8 cellular contexts compared by ENCODE assay signal in genomic region chr13:20191902-20192469, GRCh38. TPM values are rescaled to one million over a fixed set of nuclear protein-coding genes. Genes with fewer than 3 reads are reported as not detected.
A peak's percentile ranks its signal among the peaks of the same experiment; 100 is the strongest.
DNase-seq lines count a peak whose midpoint lies in the region; ATAC-seq, FAIRE-seq and TF ChIP-seq lines count a peak whose summit lies in the region.

No MANE protein-coding gene starts in this region.

- no peak for TF ChIP-seq POLR2A in A549 (IDR thresholded peaks at IDR 0.05; ENCODE audit: low read length)

- TF ChIP-seq EP300 in A549 (IDR thresholded peaks at IDR 0.05), result no peak

- no peak overlapping the region for H3K27ac Mint-ChIP-seq in activated CD4-positive, alpha-beta memory T cell treated with anti-CD3 and anti-CD28 coated beads, Interleukin-2, amount 10 ng/mL, durations not matched to agents 7 days and 5 days

- no peaks in the 10 kb centered on the region for H3K9me3 Mint-ChIP-seq in activated CD4-positive, alpha-beta memory T cell treated with anti-CD3 and anti-CD28 coated beads, Interleukin-2, amount 10 ng/mL, durations not matched to agents 7 days and 5 days

- TF ChIP-seq CTCF in A549 (IDR thresholded peaks at IDR 0.05) (no peak), left ventricle myocardium inferior (IDR thresholded peaks at IDR 0.05; ENCODE audit: borderline replicate concordance) (no peak)

- FAIRE-seq in A549 (lab: Jason Lieb, UNC), result no peak

- POLR2A ChIA-PET in A549 (lab: Yijun Ruan, JAX) (interaction anchor here (0.6 kb wide), 1 partner anchor 696 kb away, joined by 7 read pairs; no protein-coding TSS in a partner anchor), HEK293T (lab: Yijun Ruan, JAX) (no interaction called here)
- POLR2A ChIA-PET in activated CD4-positive, alpha-beta memory T cell treated with anti-CD3 and anti-CD28 coated beads, Interleukin-2, amount 10 ng/mL, durations not matched to agents 7 days and 5 days (lab: Charles Lee), result interaction anchor here (0.7 kb wide), 1 partner anchor 409 kb away, joined by 3 read pairs; no protein-coding TSS in a partner anchor

- 41% methylated on average over 23 of the region's 36 CpGs for WGBS in A549 (ENCODE audit: missing lambda C conversion rate)

- ATAC-seq in A549 (peak; percentile 24 to 65; a peak in 3 of 6 replicates), GM19395 (IDR thresholded peaks at IDR 0.05; ENCODE audit: unreplicated experiment) (no peak)

- H3K4me3 ChIP-seq in A549 (peak overlapping the region; percentile 76), left ventricle myocardium inferior (peak overlapping the region; percentile 75), rectal smooth muscle tissue (ENCODE audit: low read length) (peak overlapping the region; percentile 16)

- CTCF ChIA-PET in A549 (lab: Yijun Ruan, JAX), result interaction anchor here (0.8 to 3.5 kb wide), 4 partner anchors 10 to 303 kb away, joined by 3 to 16 read pairs (median 4); no protein-coding TSS in a partner anchor
- CTCF ChIA-PET in HEK293T (lab: Yijun Ruan, JAX), result interaction anchor here (1.2 kb wide), 1 partner anchor 297 kb away, joined by 3 read pairs; no protein-coding TSS in a partner anchor
- CTCF ChIA-PET in activated CD4-positive, alpha-beta memory T cell treated with anti-CD3 and anti-CD28 coated beads, Interleukin-2, amount 10 ng/mL, durations not matched to agents 7 days and 5 days (lab: Charles Lee), result interaction anchor here (0.6 to 1.0 kb wide), 3 partner anchors 209 to 984 kb away, joined by 3 read pairs; no protein-coding TSS in a partner anchor

- H3K36me3 Mint-ChIP-seq in activated CD4-positive, alpha-beta memory T cell treated with anti-CD3 and anti-CD28 coated beads, Interleukin-2, amount 10 ng/mL, durations not matched to agents 7 days and 5 days (ENCODE audit: low read depth), result no peaks in the 10 kb centered on the region

- H3K4me1 ChIP-seq in A549, result peaks cover 7% of the 10 kb centered on the region; the same call in 1 of the 3 replicates
- H3K4me1 ChIP-seq in left ventricle myocardium inferior, result peaks cover 29% of the 10 kb centered on the region
- H3K4me1 ChIP-seq in rectal smooth muscle tissue (ENCODE audit: control insufficient read depth, insufficient read depth, low read length), result no peaks in the 10 kb centered on the region

- intact Hi-C loops in left ventricle myocardium inferior (cut with micrococcal nuclease), result no loop called here

- H3K27me3 ChIP-seq in left ventricle myocardium inferior (ENCODE audit: low read depth), result peaks cover 70% of the 10 kb centered on the region
- peaks cover 14% of the 10 kb centered on the region for H3K27me3 ChIP-seq in rectal smooth muscle tissue (ENCODE audit: control insufficient read depth, insufficient read depth, low read length)

- DNase-seq in A549 (ENCODE audit: low read depth in 1 of 2, low spot score in 1 of 2), result peak in 1 of 2 experiments; percentile 16
- DNase-seq in HEK293T (ENCODE audit: extremely low spot score), result peak; percentile 10
- no peak for DNase-seq in activated CD4-positive, alpha-beta memory T cell treated with anti-CD3 and anti-CD28 coated beads, Interleukin-2, amount 10 ng/mL, durations not matched to agents 7 days and 5 days
- no peak for DNase-seq in left ventricle myocardium inferior
- no peak for DNase-seq in NCI-H446 (lab: John Stamatoyannopoulos, UW)
- no peak for DNase-seq in SKM-1 (lab: John Stamatoyannopoulos, UW; ENCODE audit: unreplicated experiment)

- H3K9me3 ChIP-seq in A549 (no peaks in the 10 kb centered on the region), left ventricle myocardium inferior (replicated peaks) (no peaks in the 10 kb centered on the region)

- H3K4me1 Mint-ChIP-seq in activated CD4-positive, alpha-beta memory T cell treated with anti-CD3 and anti-CD28 coated beads, Interleukin-2, amount 10 ng/mL, durations not matched to agents 7 days and 5 days, result peaks cover 28% of the 10 kb centered on the region

- H3K36me3 ChIP-seq in left ventricle myocardium inferior (no peaks in the 10 kb centered on the region), rectal smooth muscle tissue (ENCODE audit: control insufficient read depth, insufficient read depth, low read length) (no peaks in the 10 kb centered on the region)

- H3K9ac ChIP-seq in rectal smooth muscle tissue (ENCODE audit: low read length), result no peak overlapping the region

- peaks cover 59% of the 10 kb centered on the region for H3K27me3 Mint-ChIP-seq in activated CD4-positive, alpha-beta memory T cell treated with anti-CD3 and anti-CD28 coated beads, Interleukin-2, amount 10 ng/mL, durations not matched to agents 7 days and 5 days

- H3K27ac ChIP-seq in A549 (peak overlapping the region; percentile 53 to 80; a peak in 5 of 6 replicates), left ventricle myocardium inferior (replicated peaks) (no peak overlapping the region), rectal smooth muscle tissue (ENCODE audit: low read depth, low read length) (no peak overlapping the region)

- TF ChIP-seq RAD21 in A549 (conservative IDR thresholded peaks at IDR 0.05 in 1 of 2, IDR thresholded peaks at IDR 0.05 in 1 of 2), result no peak

- H3K4me3 Mint-ChIP-seq in activated CD4-positive, alpha-beta memory T cell treated with anti-CD3 and anti-CD28 coated beads, Interleukin-2, amount 10 ng/mL, durations not matched to agents 7 days and 5 days, result peak overlapping the region; percentile 63

- peak overlapping the region; percentile 100 for H3K4me2 ChIP-seq in A549

TF ChIP-seq in A549, 52 proteins besides CTCF, POLR2A, EP300 and RAD21 (continues in another document):
- TF ChIP-seq SREBF2 (IDR thresholded peaks at IDR 0.05), result no peak
- TF ChIP-seq JUNB (IDR thresholded peaks at IDR 0.05), result no peak
- no peak for TF ChIP-seq HMGXB4 (CRISPR knock-in tag; IDR thresholded peaks at IDR 0.05; ENCODE audit: borderline replicate concordance)
- TF ChIP-seq BHLHE40 (IDR thresholded peaks at IDR 0.05; ENCODE audit: low read depth, low read length), result no peak

TF ChIP-seq in HEK293T, 16 proteins besides CTCF, POLR2A, EP300 and RAD21:
- TF ChIP-seq FOXM1 (IDR thresholded peaks at IDR 0.05; ENCODE audit: borderline replicate concordance) (no peak), BHLHE40 (IDR thresholded peaks at IDR 0.05; ENCODE audit: borderline replicate concordance) (no peak), FOXA1 (IDR thresholded peaks at IDR 0.05) (no peak), HDGF (IDR thresholded peaks at IDR 0.05; ENCODE audit: borderline replicate concordance) (no peak), CTBP1 (IDR thresholded peaks at IDR 0.05; ENCODE audit: borderline replicate concordance) (no peak), L3MBTL2 (conservative IDR thresholded peaks at IDR 0.05) (no peak), SP1 (IDR thresholded peaks at IDR 0.05) (no peak), ARNT (IDR thresholded peaks at IDR 0.05) (no peak), LEF1 (IDR thresholded peaks at IDR 0.05; ENCODE audit: borderline replicate concordance) (no peak)

RNA-seq across cellular contexts. Expression of gene GJB2, which starts 0.8 kb away (rescaled TPM):
- polyA plus RNA-seq in A549 (2011; rRNA removed) (0.66 and 0.77 TPM in 2 replicates), A549 (2017; fragmentation: RNase III; extraction: RNeasy Plus Mini Kit Qiagen cat#74134 plus additional on column Dnase treatment) (0.26 to 0.40 TPM (median 0.33 TPM) in 3 replicates)
- polyA plus RNA-seq in A549 (2012; cell fraction: cytosol; rRNA removed), result 0.29 and 0.35 TPM in 2 replicates
- 0.24 and 0.25 TPM in 2 replicates for polyA plus RNA-seq in A549 (2012; cell fraction: nucleus; rRNA removed)
- 0.39 and 0.50 TPM in 2 replicates for polyA minus RNA-seq in A549 (2011; rRNA and poly(A)+ RNA removed)
- total RNA-seq in activated CD4-positive, alpha-beta memory T cell treated with anti-CD3 and anti-CD28 coated beads, Interleukin-2, amount 10 ng/mL, durations not matched to agents 7 days and 5 days, result 1 to 10 TPM; 5.6 to 5.8 TPM
- not detected for total RNA-seq in left ventricle myocardium inferior

RNA-seq across cellular contexts. Expression of gene GJA3, which starts 31.1 kb away (rescaled TPM):
- polyA plus RNA-seq in A549 (2011; rRNA removed) (0.06 and 0.08 TPM in 2 replicates), A549 (2017; fragmentation: RNase III; extraction: RNeasy Plus Mini Kit Qiagen cat#74134 plus additional on column Dnase treatment) (0.17 to 0.20 TPM (median 0.19 TPM) in 3 replicates)
- 0.05 TPM in 2 replicates for polyA plus RNA-seq in A549 (2012; cell fraction: cytosol; rRNA removed)
- 0.02 and 0.08 TPM in 2 replicates for polyA plus RNA-seq in A549 (2012; cell fraction: nucleus; rRNA removed)
- polyA minus RNA-seq in A549 (2011; rRNA and poly(A)+ RNA removed), result 0.04 and 0.05 TPM in 2 replicates
- under 1 TPM; 0.13 to 0.23 TPM for total RNA-seq in activated CD4-positive, alpha-beta memory T cell treated with anti-CD3 and anti-CD28 coated beads, Interleukin-2, amount 10 ng/mL, durations not matched to agents 7 days and 5 days
- total RNA-seq in left ventricle myocardium inferior, result 17.6 TPM

RNA-seq across cellular contexts. Expression of gene GJB6, which starts 40.1 kb away (rescaled TPM):
- polyA plus RNA-seq in A549 (2011; rRNA removed) (0.06 TPM in 1 of 2 replicates, not detected in the other), A549 (2017; fragmentation: RNase III; extraction: RNeasy Plus Mini Kit Qiagen cat#74134 plus additional on column Dnase treatment) (not detected in 3 replicates)
- polyA plus RNA-seq in A549 (2012; cell fraction: cytosol; rRNA removed), result 0.03 TPM in 1 of 2 replicates, not detected in the other
- polyA plus RNA-seq in A549 (2012; cell fraction: nucleus; rRNA removed), result not detected in 2 replicates
- not detected in 2 replicates for polyA minus RNA-seq in A549 (2011; rRNA and poly(A)+ RNA removed)
- total RNA-seq in activated CD4-positive, alpha-beta memory T cell treated with anti-CD3 and anti-CD28 coated beads, Interleukin-2, amount 10 ng/mL, durations not matched to agents 7 days and 5 days, result 1 to 10 TPM; 6.0 to 6.1 TPM
- total RNA-seq in left ventricle myocardium inferior, result not detected

Comparison
In these comparisons a context has a peak if more than half of its experiments do, and no peak if none do; other contexts are left out.
1. H3K27ac ChIP-seq: peak in A549 (2 of 2); none in left ventricle myocardium inferior (single experiment) and rectal smooth muscle tissue (single experiment).
2. H3K4me3 ChIP-seq: peak in every context shown above with its lines; median percentile 76 in A549; 75 in left ventricle myocardium inferior; 16 in rectal smooth muscle tissue.
3. RNA of gene GJA3, which starts 31.1 kb away (total RNA-seq): 17.6 TPM in left ventricle myocardium inferior (single experiment); 0.13 to 0.23 TPM in activated CD4-positive, alpha-beta memory T cell treated with anti-CD3 and anti-CD28 coated beads, Interleukin-2, amount 10 ng/mL, durations not matched to agents 7 days and 5 days; every median in the first group is over 10 times any median in the second.